2 cellular contexts compared by ENCODE assay signal in the genomic region with DNA sequence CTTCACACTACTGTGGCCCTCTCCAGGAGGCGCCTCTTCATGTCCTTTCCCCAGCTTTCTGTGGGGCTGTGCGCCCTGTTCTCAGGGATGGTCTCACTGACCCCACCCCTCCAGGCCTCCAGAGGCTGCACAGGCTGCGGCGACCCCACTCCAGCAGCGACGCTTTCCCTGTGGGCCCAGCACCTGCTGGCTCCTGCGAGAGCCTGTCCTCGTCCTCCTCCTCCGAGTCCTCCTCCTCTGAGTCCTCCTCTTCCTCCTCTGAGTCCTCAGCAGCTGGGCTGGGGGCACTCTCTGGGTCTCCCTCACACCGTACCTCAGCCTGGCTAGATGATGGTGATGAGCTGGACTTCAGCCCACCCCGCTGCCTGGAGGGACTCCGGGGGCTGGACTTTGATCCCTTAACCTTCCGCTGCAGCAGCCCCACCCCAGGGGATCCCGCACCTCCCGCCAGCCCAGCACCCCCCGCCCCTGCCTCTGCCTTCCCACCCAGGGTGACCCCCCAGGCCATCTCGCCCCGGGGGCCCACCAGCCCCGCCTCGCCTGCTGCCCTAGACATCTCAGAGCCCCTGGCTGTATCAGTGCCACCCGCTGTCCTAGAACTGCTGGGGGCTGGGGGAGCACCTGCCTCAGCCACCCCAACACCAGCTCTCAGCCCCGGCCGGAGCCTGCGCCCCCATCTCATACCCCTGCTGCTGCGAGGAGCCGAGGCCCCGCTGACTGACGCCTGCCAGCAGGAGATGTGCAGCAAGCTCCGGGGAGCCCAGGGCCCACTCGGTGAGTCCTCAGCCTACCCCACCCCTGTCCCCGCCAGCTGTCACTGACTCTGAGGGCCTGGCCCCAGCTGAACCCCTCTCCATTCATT.
A peak's percentile ranks its signal among the peaks of the same experiment; 100 is the strongest.
TF ChIP-seq lines count a peak whose summit lies in the region.

No MANE protein-coding gene starts in this region.

TF ChIP-seq in WTC11, 78 proteins besides CTCF, POLR2A, EP300 and RAD21:
- TF ChIP-seq, protein P1, sequence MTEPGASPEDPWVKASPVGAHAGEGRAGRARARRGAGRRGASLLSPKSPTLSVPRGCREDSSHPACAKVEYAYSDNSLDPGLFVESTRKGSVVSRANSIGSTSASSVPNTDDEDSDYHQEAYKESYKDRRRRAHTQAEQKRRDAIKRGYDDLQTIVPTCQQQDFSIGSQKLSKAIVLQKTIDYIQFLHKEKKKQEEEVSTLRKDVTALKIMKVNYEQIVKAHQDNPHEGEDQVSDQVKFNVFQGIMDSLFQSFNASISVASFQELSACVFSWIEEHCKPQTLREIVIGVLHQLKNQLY (CRISPR knock-in tag; IDR thresholded peaks at IDR 0.05): no peak
- TF ChIP-seq ZNF263 (CRISPR knock-in tag; IDR thresholded peaks at IDR 0.05; ENCODE audit: low read depth): peak; percentile 63; the same call in 1 of the 2 replicates

TF ChIP-seq in HepG2, 621 proteins besides CTCF, POLR2A, EP300 and RAD21 (continues in another document):
- TF ChIP-seq, protein P2, sequence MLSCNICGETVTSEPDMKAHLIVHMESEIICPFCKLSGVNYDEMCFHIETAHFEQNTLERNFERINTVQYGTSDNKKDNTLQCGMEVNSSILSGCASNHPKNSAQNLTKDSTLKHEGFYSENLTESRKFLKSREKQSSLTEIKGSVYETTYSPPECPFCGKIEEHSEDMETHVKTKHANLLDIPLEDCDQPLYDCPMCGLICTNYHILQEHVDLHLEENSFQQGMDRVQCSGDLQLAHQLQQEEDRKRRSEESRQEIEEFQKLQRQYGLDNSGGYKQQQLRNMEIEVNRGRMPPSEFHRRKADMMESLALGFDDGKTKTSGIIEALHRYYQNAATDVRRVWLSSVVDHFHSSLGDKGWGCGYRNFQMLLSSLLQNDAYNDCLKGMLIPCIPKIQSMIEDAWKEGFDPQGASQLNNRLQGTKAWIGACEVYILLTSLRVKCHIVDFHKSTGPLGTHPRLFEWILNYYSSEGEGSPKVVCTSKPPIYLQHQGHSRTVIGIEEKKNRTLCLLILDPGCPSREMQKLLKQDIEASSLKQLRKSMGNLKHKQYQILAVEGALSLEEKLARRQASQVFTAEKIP (CRISPR knock-in tag; IDR thresholded peaks at IDR 0.05; ENCODE audit: borderline replicate concordance): no peak
- TF ChIP-seq PITX1 (CRISPR knock-in tag; IDR thresholded peaks at IDR 0.05) (no peak), YEATS4 (CRISPR knock-in tag; IDR thresholded peaks at IDR 0.05; ENCODE audit: borderline replicate concordance) (no peak), ZKSCAN8 (CRISPR knock-in tag; IDR thresholded peaks at IDR 0.05; ENCODE audit: borderline replicate concordance) (no peak), ZNF598 (CRISPR knock-in tag; IDR thresholded peaks at IDR 0.05; ENCODE audit: borderline replicate concordance) (peak; percentile 68; the same call in 1 of the 2 replicates), HMGXB4 (CRISPR knock-in tag; IDR thresholded peaks at IDR 0.05; ENCODE audit: borderline replicate concordance in 1 of 2, low read depth in 1 of 2) (no peak), NFKBIZ (CRISPR knock-in tag; IDR thresholded peaks at IDR 0.05) (no peak), FOXK1 (CRISPR knock-in tag; IDR thresholded peaks at IDR 0.05; ENCODE audit: borderline replicate concordance, low read depth) (no peak), PCBP2 (optimal IDR thresholded peaks at IDR 0.05; ENCODE audit: low read depth, low read length, poor library complexity, severe bottlenecking) (no peak), AGO1 (IDR thresholded peaks at IDR 0.05; ENCODE audit: low read depth, low read length, poor library complexity, severe bottlenecking) (no peak), PTBP1 (IDR thresholded peaks at IDR 0.05; ENCODE audit: low read depth, low read length, poor library complexity, severe bottlenecking) (no peak), ZNF737 (CRISPR knock-in tag; IDR thresholded peaks at IDR 0.05; ENCODE audit: borderline replicate concordance) (no peak), ZNF205 (CRISPR knock-in tag; IDR thresholded peaks at IDR 0.05) (no peak), MTF1 (CRISPR knock-in tag; IDR thresholded peaks at IDR 0.05) (no peak), ZNF782 (CRISPR knock-in tag; IDR thresholded peaks at IDR 0.05; ENCODE audit: borderline replicate concordance) (peak; percentile 68; the same call in 1 of the 2 replicates), AKAP8 (CRISPR knock-in tag; IDR thresholded peaks at IDR 0.05) (0 out of 2 replicates have a peak, but pooled peaks have one; percentile 35), GLI4 (CRISPR knock-in tag; IDR thresholded peaks at IDR 0.05; ENCODE audit: borderline replicate concordance) (0 out of 2 replicates have a peak, but pooled peaks have one; percentile 34), JARID2 (CRISPR knock-in tag; IDR thresholded peaks at IDR 0.05; ENCODE audit: insufficient replicate concordance) (no peak), HNF4A (CRISPR knock-in tag; IDR thresholded peaks at IDR 0.05) (peak; percentile 79), PAXIP1 (CRISPR knock-in tag; conservative IDR thresholded peaks at IDR 0.05) (peak; percentile 69), SCMH1 (CRISPR knock-in tag; IDR thresholded peaks at IDR 0.05; ENCODE audit: borderline replicate concordance) (no peak), DNMT1 (CRISPR knock-in tag; IDR thresholded peaks at IDR 0.05) (no peak), AGO2 (optimal IDR thresholded peaks at IDR 0.05; ENCODE audit: low read depth, low read length) (no peak), YY1 (IDR thresholded peaks at IDR 0.05; ENCODE audit: insufficient read depth, insufficient replicate concordance, low read depth, low read length) (no peak), ZBTB7B (CRISPR knock-in tag; IDR thresholded peaks at IDR 0.05) (peak; percentile 80), ZSCAN22 (CRISPR knock-in tag; IDR thresholded peaks at IDR 0.05) (no peak), ZNF136 (CRISPR knock-in tag; IDR thresholded peaks at IDR 0.05; ENCODE audit: low read depth) (0 out of 2 replicates have a peak, but pooled peaks have one; percentile 38), ELF3 (CRISPR knock-in tag; IDR thresholded peaks at IDR 0.05) (no peak), RARA (CRISPR knock-in tag; IDR thresholded peaks at IDR 0.05) (no peak), TEAD2 (CRISPR knock-in tag; IDR thresholded peaks at IDR 0.05) (no peak), SOX6 (IDR thresholded peaks at IDR 0.05) (no peak), SOX6 (CRISPR knock-in tag; IDR thresholded peaks at IDR 0.05) (no peak), ZNF691 (CRISPR knock-in tag; IDR thresholded peaks at IDR 0.05; ENCODE audit: borderline replicate concordance, low read depth) (no peak), ZNF746 (CRISPR knock-in tag; IDR thresholded peaks at IDR 0.05) (0 out of 2 replicates have a peak, but pooled peaks have one; percentile 17), NR2F6 (IDR thresholded peaks at IDR 0.05) (peak; percentile 28; the same call in 1 of the 2 replicates), NR2F6 (CRISPR knock-in tag; IDR thresholded peaks at IDR 0.05) (0 out of 2 replicates have a peak, but pooled peaks have one; percentile 21), MAZ (IDR thresholded peaks at IDR 0.05; ENCODE audit: borderline replicate concordance, low read depth, low read length) (no peak), MAZ (CRISPR knock-in tag; IDR thresholded peaks at IDR 0.05; ENCODE audit: low read depth) (no peak), GABPB1 (CRISPR knock-in tag; IDR thresholded peaks at IDR 0.05) (peak; percentile 19; the same call in 1 of the 2 replicates), ZNF331 (CRISPR knock-in tag; IDR thresholded peaks at IDR 0.05) (no peak), KDM6A (CRISPR knock-in tag; IDR thresholded peaks at IDR 0.05; ENCODE audit: low read depth) (no peak), CBX5 (CRISPR knock-in tag; IDR thresholded peaks at IDR 0.05; ENCODE audit: borderline replicate concordance) (no peak), NFE2 (CRISPR knock-in tag; IDR thresholded peaks at IDR 0.05) (no peak), ZNF800 (CRISPR knock-in tag; IDR thresholded peaks at IDR 0.05) (no peak), JUND (CRISPR knock-in tag; IDR thresholded peaks at IDR 0.05) (no peak), ZMYM2 (CRISPR knock-in tag; IDR thresholded peaks at IDR 0.05) (no peak), DBP (CRISPR knock-in tag; IDR thresholded peaks at IDR 0.05; ENCODE audit: not compliant biosample characterization) (no peak)
- TF ChIP-seq, protein P3, sequence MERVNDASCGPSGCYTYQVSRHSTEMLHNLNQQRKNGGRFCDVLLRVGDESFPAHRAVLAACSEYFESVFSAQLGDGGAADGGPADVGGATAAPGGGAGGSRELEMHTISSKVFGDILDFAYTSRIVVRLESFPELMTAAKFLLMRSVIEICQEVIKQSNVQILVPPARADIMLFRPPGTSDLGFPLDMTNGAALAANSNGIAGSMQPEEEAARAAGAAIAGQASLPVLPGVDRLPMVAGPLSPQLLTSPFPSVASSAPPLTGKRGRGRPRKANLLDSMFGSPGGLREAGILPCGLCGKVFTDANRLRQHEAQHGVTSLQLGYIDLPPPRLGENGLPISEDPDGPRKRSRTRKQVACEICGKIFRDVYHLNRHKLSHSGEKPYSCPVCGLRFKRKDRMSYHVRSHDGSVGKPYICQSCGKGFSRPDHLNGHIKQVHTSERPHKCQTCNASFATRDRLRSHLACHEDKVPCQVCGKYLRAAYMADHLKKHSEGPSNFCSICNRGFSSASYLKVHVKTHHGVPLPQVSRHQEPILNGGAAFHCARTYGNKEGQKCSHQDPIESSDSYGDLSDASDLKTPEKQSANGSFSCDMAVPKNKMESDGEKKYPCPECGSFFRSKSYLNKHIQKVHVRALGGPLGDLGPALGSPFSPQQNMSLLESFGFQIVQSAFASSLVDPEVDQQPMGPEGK (CRISPR knock-in tag; IDR thresholded peaks at IDR 0.05): peak; percentile 85; the same call in 1 of the 2 replicates
- TF ChIP-seq, protein P4, sequence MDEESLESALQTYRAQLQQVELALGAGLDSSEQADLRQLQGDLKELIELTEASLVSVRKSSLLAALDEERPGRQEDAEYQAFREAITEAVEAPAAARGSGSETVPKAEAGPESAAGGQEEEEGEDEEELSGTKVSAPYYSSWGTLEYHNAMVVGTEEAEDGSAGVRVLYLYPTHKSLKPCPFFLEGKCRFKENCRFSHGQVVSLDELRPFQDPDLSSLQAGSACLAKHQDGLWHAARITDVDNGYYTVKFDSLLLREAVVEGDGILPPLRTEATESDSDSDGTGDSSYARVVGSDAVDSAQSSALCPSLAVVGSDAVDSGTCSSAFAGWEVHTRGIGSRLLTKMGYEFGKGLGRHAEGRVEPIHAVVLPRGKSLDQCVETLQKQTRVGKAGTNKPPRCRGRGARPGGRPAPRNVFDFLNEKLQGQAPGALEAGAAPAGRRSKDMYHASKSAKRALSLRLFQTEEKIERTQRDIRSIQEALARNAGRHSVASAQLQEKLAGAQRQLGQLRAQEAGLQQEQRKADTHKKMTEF (CRISPR knock-in tag; IDR thresholded peaks at IDR 0.05): no peak
